8 cellular contexts compared by ENCODE assay signal in the genomic region with DNA sequence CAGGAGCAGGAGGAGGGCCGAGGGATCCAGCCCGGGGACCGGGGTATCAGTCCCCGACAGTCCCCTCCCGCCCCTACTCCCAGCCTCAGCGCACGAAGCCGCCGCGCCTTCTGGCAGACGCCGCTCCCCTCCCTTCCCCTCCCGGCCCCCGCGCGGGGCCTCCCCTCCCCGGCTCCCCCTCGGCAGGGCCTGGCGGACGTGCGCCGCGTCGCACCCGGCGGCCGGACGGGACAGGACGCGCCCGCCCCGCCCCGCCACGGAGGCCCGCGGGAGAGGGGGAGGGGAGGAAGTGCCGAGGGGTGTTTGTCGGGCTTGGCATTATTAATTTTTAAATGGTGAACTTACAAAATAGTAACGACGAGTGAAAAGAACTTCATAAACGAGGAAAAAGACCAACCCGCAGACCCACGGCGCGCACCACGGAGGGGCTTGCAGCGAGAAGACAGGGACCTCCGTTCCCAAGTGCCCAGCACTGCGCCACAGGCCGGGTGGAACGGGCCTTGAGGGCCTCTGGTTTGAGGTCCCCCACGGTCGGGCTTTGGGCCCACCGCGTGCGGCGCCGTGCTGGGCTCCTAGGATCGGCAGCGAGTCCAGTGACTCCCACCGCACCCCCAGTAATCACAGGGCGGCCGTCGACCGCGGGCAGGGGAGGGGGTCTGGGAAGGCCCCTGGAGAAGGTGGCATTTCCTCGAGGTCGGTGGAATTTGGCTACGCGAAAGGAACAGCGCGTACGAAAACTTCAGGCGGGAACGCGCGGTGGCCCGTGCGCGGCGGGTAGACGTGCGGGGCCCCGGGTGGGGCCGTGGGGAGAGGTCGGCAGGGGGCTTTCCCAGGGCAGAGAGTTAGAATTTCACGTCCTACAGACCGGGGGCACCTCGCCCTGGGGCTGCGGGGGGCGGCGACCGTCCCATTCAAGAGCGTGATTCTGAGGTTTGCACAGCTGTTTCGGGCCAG. TPM values are rescaled to one million over a fixed set of nuclear protein-coding genes. Genes with fewer than 3 reads are reported as not detected.
A peak's percentile ranks its signal among the peaks of the same experiment; 100 is the strongest.
DNase-seq lines count a peak whose midpoint lies in the region; ATAC-seq and TF ChIP-seq lines count a peak whose summit lies in the region.

No MANE protein-coding gene starts in this region.

- H3K4me1 ChIP-seq in esophagus squamous epithelium (peaks cover 38 to 81% (median 40%) of the 10 kb centered on the region in 3 donors), muscle layer of colon (ENCODE audit: insufficient read depth, low read length) (peaks cover 32% of the 10 kb centered on the region)

- peaks cover 3% of the 10 kb centered on the region for H3K36me3 Mint-ChIP-seq in activated T-cell treated with anti-CD3 and anti-CD28 coated beads, Interleukin-2, amount 50 U/mL, for 4 hours (ENCODE audit: insufficient read depth)

- H3K4me1 Mint-ChIP-seq in activated T-cell treated with anti-CD3 and anti-CD28 coated beads, Interleukin-2, amount 50 U/mL, for 4 hours (ENCODE audit: low read depth), result peaks cover 48% of the 10 kb centered on the region

- DNase-seq in NCI-H1417 (lab: John Stamatoyannopoulos, UW) (peak; percentile 21 to 71 (median 65)), NCI-H1417 treated with DMSO at 0.1 percent for 48 hours (lab: John Stamatoyannopoulos, UW) (no peak), NCI-H510A treated with DMSO at 0.1 percent for 48 hours (lab: John Stamatoyannopoulos, UW) (peak; percentile 76), esophagus squamous epithelium (lab: John Stamatoyannopoulos, UW) (no peak), superior temporal gyrus (ENCODE audit: extremely low spot score) (peak; percentile 52)
- peak; percentile 44 for DNase-seq in activated T-cell treated with anti-CD3 and anti-CD28 coated beads, Interleukin-2, amount 50 U/mL, for 4 hours

- TF ChIP-seq CTCF in esophagus squamous epithelium (IDR thresholded peaks at IDR 0.05), result peak in 3 of 6 experiments; percentile 20 to 37 (median 26)

- H3K9ac ChIP-seq in muscle layer of colon (ENCODE audit: low read length), result peak overlapping the region; percentile 65

- peak overlapping the region; percentile 89 for H3K4me3 Mint-ChIP-seq in activated T-cell treated with anti-CD3 and anti-CD28 coated beads, Interleukin-2, amount 50 U/mL, for 4 hours

- peak in 1 of 4 donors; percentile 52 for TF ChIP-seq POLR2A in esophagus squamous epithelium (IDR thresholded peaks at IDR 0.05)

- H3K9me3 ChIP-seq in esophagus squamous epithelium, result no peaks in the 10 kb centered on the region
- H3K9me3 ChIP-seq in muscle layer of colon (ENCODE audit: low read length), result no peaks in the 10 kb centered on the region

- intact Hi-C loops in esophagus squamous epithelium (cut with DNase I), result loop anchor here (5.0 kb wide), 2 partner anchors 106 to 126 kb away; partner anchors contain the start of genes AAMP, PNKD and TMBIM1

- H3K27ac ChIP-seq in esophagus squamous epithelium (peak overlapping the region; percentile 99 to 100 (median 100)), muscle layer of colon (ENCODE audit: low read depth, low read length) (peak overlapping the region; percentile 99)

- H3K36me3 ChIP-seq in esophagus squamous epithelium, result peaks cover 13 to 24% (median 21%) of the 10 kb centered on the region in 3 donors
- peaks cover 24% of the 10 kb centered on the region for H3K36me3 ChIP-seq in muscle layer of colon (ENCODE audit: insufficient read depth, low read length)

- H3K27me3 Mint-ChIP-seq in activated T-cell treated with anti-CD3 and anti-CD28 coated beads, Interleukin-2, amount 50 U/mL, for 4 hours (ENCODE audit: low read depth), result no peaks in the 10 kb centered on the region

- WGBS in esophagus squamous epithelium, 2 donors, result 0 to 4% methylated on average over 22 to 29 of the region's 95 CpGs

- H3K27me3 ChIP-seq in esophagus squamous epithelium, result no peaks in the 10 kb centered on the region
- H3K27me3 ChIP-seq in muscle layer of colon (ENCODE audit: control insufficient read depth in 1 of 2, insufficient read depth in 2 of 2, low read length in 2 of 2), result no peaks in the 10 kb centered on the region

- H3K4me3 ChIP-seq in esophagus squamous epithelium, result peak overlapping the region; percentile 93 to 99 (median 97)
- H3K4me3 ChIP-seq in muscle layer of colon (ENCODE audit: low read depth in 1 of 2, low read length in 2 of 2), result peak overlapping the region; percentile 75 to 79

- peak; percentile 22 for ATAC-seq in HG02759 (IDR thresholded peaks at IDR 0.05; ENCODE audit: unreplicated experiment)
- ATAC-seq in activated T-cell treated with anti-CD3 and anti-CD28 coated beads, Interleukin-2, amount 50 U/mL, for 4 hours, result peak in 1 of 2 donors; percentile 4

- H3K9me3 Mint-ChIP-seq in activated T-cell treated with anti-CD3 and anti-CD28 coated beads, Interleukin-2, amount 50 U/mL, for 4 hours, result no peaks in the 10 kb centered on the region

RNA-seq across cellular contexts. Expression of gene CTDSP1, which starts 1.0 kb away (rescaled TPM):
- 10 to 100 TPM; 42.8 to 58.0 (median 52.7) TPM for total RNA-seq in activated T-cell treated with anti-CD3 and anti-CD28 coated beads, Interleukin-2, amount 50 U/mL, for 4 hours
- 10 to 100 TPM; 47.3 to 87.4 (median 58.0) TPM for total RNA-seq in esophagus squamous epithelium

RNA-seq across cellular contexts. Expression of gene SLC11A1, which starts 16.6 kb away (rescaled TPM):
- under 1 TPM; 0.05 to 0.61 (median 0.05) TPM for total RNA-seq in activated T-cell treated with anti-CD3 and anti-CD28 coated beads, Interleukin-2, amount 50 U/mL, for 4 hours
- 10 to 100 TPM in 1 of 4 donors, 1 to 10 TPM in 3; 1.7 to 10.6 (median 8.7) TPM for total RNA-seq in esophagus squamous epithelium

RNA-seq across cellular contexts. Expression of gene VIL1, which starts 20.2 kb away (rescaled TPM):
- total RNA-seq in activated T-cell treated with anti-CD3 and anti-CD28 coated beads, Interleukin-2, amount 50 U/mL, for 4 hours, result under 1 TPM; 0.11 to 0.24 (median 0.23) TPM
- not detected for total RNA-seq in esophagus squamous epithelium

RNA-seq across cellular contexts. Expression of gene CATIP, which starts 42.1 kb away (rescaled TPM):
- not detected for total RNA-seq in activated T-cell treated with anti-CD3 and anti-CD28 coated beads, Interleukin-2, amount 50 U/mL, for 4 hours
- total RNA-seq in esophagus squamous epithelium, result not detected

Comparison
In these comparisons a context has a peak if more than half of its experiments do, and no peak if none do; other contexts are left out.
1. DNase-seq: peak in NCI-H1417 (3 of 3), NCI-H510A treated with DMSO at 0.1 percent for 48 hours (single experiment), activated T-cell treated with anti-CD3 and anti-CD28 coated beads, Interleukin-2, amount 50 U/mL, for 4 hours (single experiment) and superior temporal gyrus (single experiment); none in NCI-H1417 treated with DMSO at 0.1 percent for 48 hours (single experiment) and esophagus squamous epithelium (single experiment).